Comparison of ENCODE assay signal across 8 cellular contexts in genomic region chr2:12044857-12045256, GRCh38.
DNase-seq lines count a peak whose midpoint lies in the region; ATAC-seq and TF ChIP-seq lines count a peak whose summit lies in the region.

No MANE protein-coding gene starts in this region.

- no peaks in the 10 kb centered on the region for H3K4me1 ChIP-seq in aorta (ENCODE audit: control insufficient read depth in 1 of 2, insufficient read depth in 2 of 2, low read length in 2 of 2)

- no peaks in the 10 kb centered on the region for H3K36me3 ChIP-seq in aorta (ENCODE audit: control insufficient read depth in 1 of 2, insufficient read depth in 2 of 2, low read length in 1 of 2)

- peaks cover 8% of the 10 kb centered on the region for H3K9me3 Mint-ChIP-seq in CD4-positive, alpha-beta T cell
- H3K9me3 Mint-ChIP-seq in T-cell: peaks cover 0 to 14% (median 0%) of the 10 kb centered on the region in 3 donors

- POLR2A ChIA-PET in CD4-positive, alpha-beta T cell (lab: Charles Lee): interaction anchor here (0.8 to 4.0 kb wide), 20 partner anchors 10 to 674 kb away, joined by 3 to 39 read pairs (median 4); partner anchors contain the start of gene TRIB2
- POLR2A ChIA-PET in T-cell (lab: Charles Lee): no interaction called here
- POLR2A ChIA-PET in GM10248 (lab: Yijun Ruan, JAX): no interaction called here

- H3K4me3 ChIP-seq in aorta (ENCODE audit: low read length in 2 of 2): no peak overlapping the region

- WGBS in aorta, 2 donors: 61 to 65% methylated on average over 8 of the region's 8 CpGs

- peak overlapping the region; percentile 11 for H3K4me3 Mint-ChIP-seq in CD4-positive, alpha-beta T cell
- peak overlapping the region; percentile 7 to 52 (median 19) for H3K4me3 Mint-ChIP-seq in T-cell

- peak overlapping the region; percentile 42 for H3K27ac Mint-ChIP-seq in CD4-positive, alpha-beta T cell
- H3K27ac Mint-ChIP-seq in T-cell: peak overlapping the region; percentile 58 to 59

- no peaks in the 10 kb centered on the region for H3K27me3 Mint-ChIP-seq in CD4-positive, alpha-beta T cell
- no peaks in the 10 kb centered on the region for H3K27me3 Mint-ChIP-seq in T-cell

- no peaks in the 10 kb centered on the region for H3K27me3 ChIP-seq in CD4-positive, alpha-beta T cell (ENCODE audit: control insufficient read depth, insufficient read depth, low read length)
- no peaks in the 10 kb centered on the region for H3K27me3 ChIP-seq in aorta (ENCODE audit: control insufficient read depth in 1 of 2, insufficient read depth in 2 of 2, low read length in 1 of 2)

- CTCF ChIA-PET in CD4-positive, alpha-beta T cell (lab: Charles Lee): no interaction called here
- CTCF ChIA-PET in T-cell (lab: Charles Lee): no interaction called here
- CTCF ChIA-PET in GM10248 (lab: Yijun Ruan, JAX): interaction anchor here (0.9 to 1.6 kb wide), 3 partner anchors 9 to 35 kb away, joined by 3 read pairs; no protein-coding TSS in a partner anchor

- H3K36me3 Mint-ChIP-seq in CD4-positive, alpha-beta T cell (ENCODE audit: low read depth): peaks cover 6% of the 10 kb centered on the region
- peaks cover 4% of the 10 kb centered on the region for H3K36me3 Mint-ChIP-seq in T-cell

- peak; percentile 17 for TF ChIP-seq CTCF in CD4-positive, alpha-beta T cell (IDR thresholded peaks at IDR 0.05)
- no peak for TF ChIP-seq CTCF in GM10248 (IDR thresholded peaks at IDR 0.05; ENCODE audit: control extremely low read depth, extremely low read depth, low read depth, missing control alignments)

- intact Hi-C loops in CD4-positive, alpha-beta T cell (cut with DNase I, micrococcal nuclease): no loop called here
- intact Hi-C loops in aorta (cut with DNase I): no loop called here

- peak overlapping the region; percentile 22 for H3K27ac ChIP-seq in CD4-positive, alpha-beta T cell (ENCODE audit: low read depth, low read length)
- H3K27ac ChIP-seq in aorta (ENCODE audit: low read depth in 1 of 2, low read length in 2 of 2): no peak overlapping the region

- peak; percentile 92 for ATAC-seq in CD4-positive, alpha-beta T cell (ENCODE audit: poor library complexity)
- ATAC-seq in GM18909 (IDR thresholded peaks at IDR 0.05; ENCODE audit: poor library complexity, unreplicated experiment): peak; percentile 74
- ATAC-seq in HG02938 (IDR thresholded peaks at IDR 0.05; ENCODE audit: unreplicated experiment): peak; percentile 46
- ATAC-seq in T-cell (replicated peaks in 1 of 4): peak; percentile 97 to 99 (median 99)
- no peak for ATAC-seq in aorta (ENCODE audit: low FRiP score)

- H3K4me1 Mint-ChIP-seq in CD4-positive, alpha-beta T cell (ENCODE audit: low read depth): peaks cover 83% of the 10 kb centered on the region
- H3K4me1 Mint-ChIP-seq in T-cell: peaks cover 61 to 77% (median 64%) of the 10 kb centered on the region in 3 donors

- peak in 8 of 10 experiments; percentile 7 to 58 (median 36) for DNase-seq in CD4-positive, alpha-beta T cell
- peak in 32 of 34 experiments; percentile 17 to 78 (median 53) for DNase-seq in T-cell
- DNase-seq in GM10248 (ENCODE audit: extremely low spot score): no peak
- DNase-seq in HUDEP-2 (lab: John Stamatoyannopoulos, UW; ENCODE audit: unreplicated experiment in 76 of 76): no peak
- no peak for DNase-seq in HuH-7 (ENCODE audit: low spot score)
- no peak for DNase-seq in aorta

- H3K9me3 ChIP-seq in CD4-positive, alpha-beta T cell (ENCODE audit: control insufficient read depth, low read length): no peaks in the 10 kb centered on the region
- H3K9me3 ChIP-seq in aorta (ENCODE audit: control insufficient read depth, low read length): no peaks in the 10 kb centered on the region

Comparison
In these comparisons a context has a peak if more than half of its experiments do, and no peak if none do; other contexts are left out.
1. DNase-seq: peak in CD4-positive, alpha-beta T cell (8 of 10) and T-cell (32 of 34); none in GM10248 (single experiment), HUDEP-2 (0 of 76), HuH-7 (single experiment) and aorta (0 of 2).